ENCODE assay signal across 26 cellular contexts in the genomic region with DNA sequence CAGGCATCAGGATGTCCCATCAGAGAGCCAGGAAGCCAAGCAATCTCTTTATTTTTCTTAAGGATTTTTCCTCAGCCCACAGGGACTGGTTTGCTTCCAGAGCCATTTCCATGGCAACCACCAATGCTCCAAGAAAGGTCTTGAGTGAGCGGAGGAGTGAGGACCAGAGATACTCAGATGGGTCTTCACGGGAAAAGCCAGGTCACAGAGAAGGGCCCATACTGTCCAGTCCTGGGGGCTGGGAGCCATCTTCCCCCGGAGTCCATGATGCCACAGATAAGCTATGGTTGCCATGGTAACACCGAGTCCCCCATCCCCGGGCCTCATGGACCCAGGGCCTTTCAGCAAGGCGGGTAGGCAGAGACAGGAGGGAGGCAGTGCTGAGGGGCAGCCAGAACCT. TPM values are rescaled to one million over a fixed set of nuclear protein-coding genes. Genes with fewer than 3 reads are reported as not detected.
DNase-seq lines count a peak whose midpoint lies in the region; ATAC-seq, FAIRE-seq and TF ChIP-seq lines count a peak whose summit lies in the region.
"Had no signal": no experiment of that assay in that cellular context is flagged by ENCODE, and none has a peak within 500 bp of the region (broad histone marks: within the 10 kb centered on the region; RNA-seq: fewer than 3 reads in every experiment).

No MANE protein-coding gene starts in this region.

- BruUV-seq in GM12878 (replicated peaks; lab: Mats Ljungman, UMichigan): no TSS peak

- no peak for TF ChIP-seq RAD21 in GM12878 (IDR thresholded peaks at IDR 0.05; ENCODE audit: insufficient read depth, low read depth, low read length)

- peaks cover 18% of the 10 kb centered on the region for H3K79me2 ChIP-seq in GM12878 (ENCODE audit: control insufficient read depth, insufficient read depth, low read length)
- no peaks in the 10 kb centered on the region for H3K79me2 ChIP-seq in hepatocyte

- no peak for TF ChIP-seq EP300 in GM12878 (IDR thresholded peaks at IDR 0.05; ENCODE audit: borderline replicate concordance in 1 of 2, control insufficient read depth in 1 of 2, low read depth in 2 of 2, low read length in 2 of 2)

- SMC1A ChIA-PET in GM12878 (lab: Charles Lee; ENCODE audit: uncharacterized antibody, unreplicated experiment): interaction anchor here (0.6 to 19.0 kb wide), 4 partner anchors 9 to 202 kb away, joined by 3 to 185 read pairs (median 8); partner anchors contain the start of gene CMKLR1

- POLR2A ChIA-PET in GM12878 (lab: Charles Lee): interaction anchor here (1.2 kb wide), 1 partner anchor 10 kb away, joined by 3 read pairs; no protein-coding TSS in a partner anchor

- no peak overlapping the region for H2AFZ ChIP-seq in GM12878 (ENCODE audit: control insufficient read depth, low read depth, low read length)
- H2AFZ ChIP-seq in hepatocyte: no peak overlapping the region

- 54% methylated on average over 6 of the region's 6 CpGs for WGBS in GM12878 (ENCODE audit: insufficient coverage, insufficient replicate concordance, low lambda C conversion rate, missing lambda C conversion rate)
- WGBS in hepatocyte (ENCODE audit: low lambda C conversion rate, missing lambda C conversion rate): 68% methylated on average over 6 of the region's 6 CpGs

- H3K27ac ChIP-seq in GM12878 (ENCODE audit: control insufficient read depth, insufficient read depth) (peak overlapping the region; percentile 58), hepatocyte (no peak overlapping the region), colonic mucosa (no peak overlapping the region)
- H3K27ac ChIP-seq: BLaER1, pancreas, sigmoid colon had no signal

- CTCF ChIA-PET in GM12878 (lab: Yijun Ruan, JAX): no interaction called here

- H4K20me1 ChIP-seq in GM12878 (ENCODE audit: control insufficient read depth, insufficient read depth) (no peaks in the 10 kb centered on the region), hepatocyte (ENCODE audit: insufficient read depth, poor library complexity, severe bottlenecking) (no peaks in the 10 kb centered on the region)

- RAD21 ChIA-PET in GM12878 (lab: Charles Lee; ENCODE audit: unreplicated experiment): interaction anchor here (1.4 kb wide), 1 partner anchor 145 kb away, joined by 6 read pairs; no protein-coding TSS in a partner anchor

- H3K9me2 ChIP-seq in hepatocyte (replicated peaks; ENCODE audit: insufficient read depth): no peaks in the 10 kb centered on the region

- H3K4me3 ChIP-seq in GM12878 (no peak overlapping the region), hepatocyte (no peak overlapping the region), colonic mucosa (no peak overlapping the region)
- H3K4me3 ChIP-seq: BLaER1, heart right ventricle, pancreas, sigmoid colon, upper lobe of right lung had no signal

- FAIRE-seq in GM12878 (lab: Jason Lieb, UNC): no peak
- FAIRE-seq: pancreas had no signal

- no peaks in the 10 kb centered on the region for H3K9me3 ChIP-seq in GM12878 (replicated peaks; ENCODE audit: control insufficient read depth, insufficient read depth, low read length)
- H3K9me3 ChIP-seq in hepatocyte (ENCODE audit: low read depth): no peaks in the 10 kb centered on the region
- H3K9me3 ChIP-seq in colonic mucosa: no peaks in the 10 kb centered on the region
- H3K9me3 ChIP-seq: BLaER1, heart right ventricle, pancreas, sigmoid colon, upper lobe of right lung had no signal

- H3K9ac ChIP-seq in GM12878 (ENCODE audit: control insufficient read depth, insufficient read depth, low read length): no peak overlapping the region
- H3K9ac ChIP-seq in colonic mucosa (ENCODE audit: low read depth in 2 of 2, low read length in 2 of 2): peak overlapping the region in 1 of 2 donors; percentile 35
- H3K9ac ChIP-seq: BLaER1 had no signal

- no peak for TF ChIP-seq POLR2A in GM12878 (IDR thresholded peaks at IDR 0.05; ENCODE audit: low read depth, low read length)

- TF ChIP-seq CTCF in GM12878 (IDR thresholded peaks at IDR 0.05 in 2 of 3, conservative IDR thresholded peaks at IDR 0.05 in 1 of 3; ENCODE audit: control insufficient read depth in 2 of 3, extremely low read depth in 1 of 3, insufficient read depth in 1 of 3, low read depth in 3 of 3, low read length in 3 of 3) (no peak), hepatocyte (IDR thresholded peaks at IDR 0.05; ENCODE audit: poor library complexity) (no peak), colonic mucosa (IDR thresholded peaks at IDR 0.05) (no peak)

- H3K27me3 ChIP-seq in GM12878 (replicated peaks in 1 of 2; ENCODE audit: control insufficient read depth in 2 of 2, insufficient read depth in 2 of 2, low read length in 1 of 2) (no peaks in the 10 kb centered on the region), hepatocyte (no peaks in the 10 kb centered on the region), colonic mucosa (no peaks in the 10 kb centered on the region)
- H3K27me3 ChIP-seq: heart right ventricle, pancreas, sigmoid colon, upper lobe of right lung had no signal

- peak; percentile 64 for DNase-seq in NCI-H2227 (lab: John Stamatoyannopoulos, UW; ENCODE audit: unreplicated experiment)
- no peak for DNase-seq in NCI-H2227 treated with DMSO at 0.1 percent for 48 hours (lab: John Stamatoyannopoulos, UW)
- DNase-seq in GM12878 (ENCODE audit: low read depth, low spot score): no peak
- peak; percentile 38 for DNase-seq in hepatocyte (ENCODE audit: low spot score)
- DNase-seq in superior temporal gyrus (ENCODE audit: extremely low spot score): peak; percentile 45
- DNase-seq in colonic mucosa: no peak
- DNase-seq: activated CD4-positive, alpha-beta T cell treated with anti-CD3 and anti-CD28 coated beads for 48 hours; DMS 273 treated with DMSO at 0.1 percent for 48 hours; endodermal cell; heart right ventricle; KG1; NCI-H2029; pancreas; sigmoid colon; stimulated activated CD4-positive, alpha-beta T cell treated with anti-CD3 and anti-CD28 coated beads, Interleukin-1b, Interleukin-23, amount 100 ng/mL, for 48 hours; stimulated activated naive CD4-positive, alpha-beta T cell; T-cell; upper lobe of right lung had no signal

- peaks cover 90% of the 10 kb centered on the region for H3K4me1 ChIP-seq in GM12878 (ENCODE audit: control insufficient read depth, insufficient read depth, low read length)
- peaks cover 24% of the 10 kb centered on the region for H3K4me1 ChIP-seq in hepatocyte (ENCODE audit: insufficient read depth)
- peaks cover 3% of the 10 kb centered on the region for H3K4me1 ChIP-seq in colonic mucosa

- in situ Hi-C loops in GM12878 (cut with MboI): no loop called here

- H3K4me2 ChIP-seq in GM12878 (ENCODE audit: control insufficient read depth, insufficient read depth) (peak overlapping the region; percentile 58; the same call in 1 of the 2 replicates), hepatocyte (no peak overlapping the region)
- H3K4me2 ChIP-seq: BLaER1 had no signal

- peaks cover 0 to 2% of the 10 kb centered on the region in 2 experiments; a peak in 1 of 4 replicates for H3K36me3 ChIP-seq in GM12878 (ENCODE audit: control insufficient read depth in 2 of 2, insufficient read depth in 2 of 2, low read length in 1 of 2)
- H3K36me3 ChIP-seq in hepatocyte (replicated peaks; ENCODE audit: insufficient read depth, low read depth): no peaks in the 10 kb centered on the region
- no peaks in the 10 kb centered on the region for H3K36me3 ChIP-seq in colonic mucosa
- H3K36me3 ChIP-seq: BLaER1, heart right ventricle, pancreas, sigmoid colon, upper lobe of right lung had no signal

- intact Hi-C loops in GM12878 (cut with micrococcal nuclease; ENCODE audit: unreplicated experiment) (no loop called here), colonic mucosa (cut with DNase I) (no loop called here)

- no peak for ATAC-seq in GM12878
- no peak for ATAC-seq in HG03520 (IDR thresholded peaks at IDR 0.05; ENCODE audit: unreplicated experiment)
- no peak for ATAC-seq in HG03442 (IDR thresholded peaks at IDR 0.05; ENCODE audit: unreplicated experiment)
- ATAC-seq: heart right ventricle, pancreas, Right ventricle myocardium inferior, T-cell, upper lobe of right lung had no signal

TF ChIP-seq in GM12878, 131 proteins besides CTCF, POLR2A, EP300 and RAD21:
- TF ChIP-seq RCOR1 (conservative IDR thresholded peaks at IDR 0.05; ENCODE audit: low read depth, low read length) (no peak), CHD4 (IDR thresholded peaks at IDR 0.05) (no peak), BMI1 (IDR thresholded peaks at IDR 0.05; ENCODE audit: borderline replicate concordance) (peak; percentile 47), BCL3 (IDR thresholded peaks at IDR 0.05; ENCODE audit: borderline replicate concordance, insufficient read depth, low read depth, low read length, poor library complexity, severe bottlenecking) (no peak), ZNF622 (IDR thresholded peaks at IDR 0.05) (no peak)

RNA-seq across cellular contexts. Expression of gene CMKLR1, which starts 28.6 kb away (rescaled TPM):
- 23.1 and 24.6 TPM in 2 replicates for total RNA-seq in GM12878 (2013; cell fraction: nucleolus; rRNA removed)
- 27.8 and 30.1 TPM in 2 replicates for total RNA-seq in GM12878 (2014; rRNA removed)
- 26.2 and 28.0 TPM in 2 replicates for total RNA-seq in GM12878 (2014; rRNA removed; fragmentation: Illumina TruSeq; extraction: Trizol)
- 52.3 and 53.2 TPM in 2 replicates for total RNA-seq in GM12878 (2021)
- polyA plus RNA-seq in GM12878 (2011; ENCODE audit: low read depth): 23.8 TPM
- 31.8 and 41.5 TPM in 2 replicates for polyA plus RNA-seq in GM12878 (2011; rRNA removed)
- polyA plus RNA-seq in GM12878 (2011; cell fraction: cytosol; rRNA removed): 28.7 and 39.8 TPM in 2 replicates
- 21.0 and 27.4 TPM in 2 replicates for polyA plus RNA-seq in GM12878 (2011; cell fraction: nucleus; rRNA removed)
- polyA plus RNA-seq in GM12878 (2012): 12.8 and 13.5 TPM in 2 replicates
- polyA plus RNA-seq in GM12878 (2014; fragmentation: Illumina TruSeq; extraction: Trizol): 43.6 and 61.3 TPM in 2 replicates
- polyA plus RNA-seq in GM12878 (2014; fragmentation: Nextera tagmentation; extraction: Ambion mirVana): 10 to 100 TPM; 13.8 to 17.4 TPM
- polyA plus RNA-seq in GM12878 (2014; rRNA removed): 19.3 and 21.3 TPM in 2 replicates
- polyA plus RNA-seq in GM12878 (2016; fragmentation: Nextera tagmentation; extraction: Ambion mirVana): 10 to 100 TPM; 25.1 to 26.2 TPM
- 89.3 and 134 TPM in 2 replicates for polyA minus RNA-seq in GM12878 (2011; rRNA and poly(A)+ RNA removed)
- 9.1 and 9.9 TPM in 2 replicates for polyA minus RNA-seq in GM12878 (2011; cell fraction: cytosol; rRNA and poly(A)+ RNA removed)
- polyA minus RNA-seq in GM12878 (2011; cell fraction: nucleus; rRNA and poly(A)+ RNA removed): 7.6 and 11.5 TPM in 2 replicates
- total RNA-seq in hepatocyte: 1.4 and 2.2 TPM in 2 replicates
- 1.5 and 3.1 TPM in 2 replicates for polyA plus RNA-seq in hepatocyte
- total RNA-seq in colonic mucosa: 1 to 10 TPM; 3.0 to 4.9 TPM
- total RNA-seq: A172; activated T-helper 2 cell treated with anti-CD3 and anti-CD28 coated beads, Interferon-gamma antibody, Interleukin-2, Interleukin-4, amounts not matched to agents 10 μg/mL and 5 μg/mL and 100 μg/mL, durations not matched to agents 14 hours and 24 hours and 36 hours; endodermal cell; fibroblast of lung; NCI-H460 had no signal

Comparison
In these comparisons a context has a peak if more than half of its experiments do, and no peak if none do; other contexts are left out.
1. DNase-seq: peak in NCI-H2227 (single experiment), hepatocyte (single experiment) and superior temporal gyrus (single experiment); none in NCI-H2227 treated with DMSO at 0.1 percent for 48 hours (single experiment), GM12878 (single experiment) and colonic mucosa (single experiment).